ENCODE assay signal across 34 cellular contexts in the genomic region with DNA sequence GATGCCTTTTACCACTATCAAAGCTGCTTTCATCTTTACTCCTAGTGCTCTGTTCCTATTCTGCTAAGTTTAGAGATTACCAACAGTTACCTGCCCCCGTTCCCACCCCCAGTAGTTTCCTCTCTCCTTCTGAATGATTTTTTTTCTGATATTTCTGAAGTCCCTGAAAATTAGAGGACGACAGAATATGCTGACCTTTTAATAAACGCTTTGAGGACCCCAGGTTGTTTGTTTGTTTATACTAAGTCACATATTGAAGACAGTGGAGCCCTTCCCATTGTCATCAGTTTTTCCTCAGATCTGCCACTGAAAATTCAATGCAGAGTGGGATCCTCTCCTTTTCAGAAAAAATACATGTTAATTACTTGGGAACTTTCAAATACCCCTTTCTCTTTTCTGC.
"Had no signal": no experiment of that assay in that cellular context is flagged by ENCODE, and none has a peak within 500 bp of the region (broad histone marks: within the 10 kb centered on the region; RNA-seq: fewer than 3 reads in every experiment).

No MANE protein-coding gene starts in this region.

- ATAC-seq: activated CD8-positive, alpha-beta T cell treated with anti-CD3 and anti-CD28 coated beads for 36 hours; activated naive CD4-positive, alpha-beta T cell treated with anti-CD3 and anti-CD28 coated beads, Interleukin-2, amount 50 U/mL, for 72 hours; activated T-cell treated with anti-CD3 and anti-CD28 coated beads, Interleukin-2, amount 50 U/mL, for 4 hours; activated T-cell treated with anti-CD3 and anti-CD28 coated beads, Interleukin-2, amount 50 U/mL, for 72 hours; activated T-helper 17 cell treated with anti-CD3 and anti-CD28 coated beads, Interleukin-2, amount 50 U/mL, for 72 hours; body of pancreas had no signal

- H3K27ac ChIP-seq: adrenal gland, body of pancreas, brain microvascular endothelial cell, breast epithelium, VCaP had no signal

- H3K27me3 ChIP-seq: adrenal gland, body of pancreas, brain microvascular endothelial cell, breast epithelium had no signal

- DNase-seq: activated B cell treated with CpG ODN at 0.5 μM for 24 hours; activated CD4-positive, alpha-beta memory T cell treated with anti-CD3 and anti-CD28 coated beads for 36 hours; activated CD4-positive, alpha-beta T cell treated with anti-CD3 and anti-CD28 coated beads for 4 hours; activated CD4-positive, alpha-beta T cell treated with anti-CD3 and anti-CD28 coated beads, Interleukin-2, amount 10 ng/mL, durations not matched to agents 24 days and 14 days; activated CD4-positive, alpha-beta T cell treated with anti-CD3 and anti-CD28 coated beads, Interleukin-2, amount 50 U/mL, for 1 hour; activated CD4-positive, alpha-beta T cell treated with anti-CD3 and anti-CD28 coated beads, Interleukin-2, amount 50 U/mL, for 4 hours; activated CD4-positive, CD25-positive, alpha-beta regulatory T cell treated with anti-CD3 and anti-CD28 coated beads, Interleukin-2, amount 50 U/mL, for 72 hours; activated CD8-positive, alpha-beta memory T cell treated with anti-CD3 and anti-CD28 coated beads, Interleukin-2, amount 50 U/mL, for 4 hours; activated CD8-positive, alpha-beta T cell treated with anti-CD3 and anti-CD28 coated beads for 36 hours; activated effector memory CD4-positive, alpha-beta T cell treated with anti-CD3 and anti-CD28 coated beads, Interleukin-2, amount 50 U/mL, for 16 hours; activated gamma-delta T cell treated with Interleukin-2 at 50 U/mL for 16 hours; activated naive CD4-positive, alpha-beta T cell; activated naive CD4-positive, alpha-beta T cell treated with anti-CD3 and anti-CD28 coated beads for 36 hours; activated naive CD4-positive, alpha-beta T cell treated with anti-CD3 and anti-CD28 coated beads, Interleukin-2, amount 50 U/mL, for 16 hours; activated naive CD8-positive, alpha-beta T cell treated with anti-CD3 and anti-CD28 coated beads for 36 hours; activated T-cell treated with anti-CD3 and anti-CD28 coated beads for 4 hours; activated T-cell treated with anti-CD3 and anti-CD28 coated beads, Interleukin-2, amount 50 U/mL, for 1 hour; activated T-cell treated with anti-CD3 and anti-CD28 coated beads, Interleukin-2, amount 50 U/mL, for 4 hours; activated T-cell treated with anti-CD3 and anti-CD28 coated beads, Interleukin-2, amount 50 U/mL, for 72 hours; adrenal gland; amniotic stem cell; aorta; body of pancreas; brain microvascular endothelial cell; central memory CD4-positive, alpha-beta T cell; T-helper 2 cell; T-helper 9 cell had no signal

- H3K9me3 ChIP-seq: adrenal gland, body of pancreas, breast epithelium had no signal

- H3K36me3 ChIP-seq: adrenal gland, brain microvascular endothelial cell, breast epithelium had no signal

- H3K4me1 ChIP-seq: adrenal gland, body of pancreas, breast epithelium had no signal

- H3K4me3 ChIP-seq: adrenal gland, body of pancreas, breast epithelium had no signal

- FAIRE-seq: astrocyte, colon, TTC549 had no signal
